ENCODE assay signal across 10 cellular contexts in the genomic region with DNA sequence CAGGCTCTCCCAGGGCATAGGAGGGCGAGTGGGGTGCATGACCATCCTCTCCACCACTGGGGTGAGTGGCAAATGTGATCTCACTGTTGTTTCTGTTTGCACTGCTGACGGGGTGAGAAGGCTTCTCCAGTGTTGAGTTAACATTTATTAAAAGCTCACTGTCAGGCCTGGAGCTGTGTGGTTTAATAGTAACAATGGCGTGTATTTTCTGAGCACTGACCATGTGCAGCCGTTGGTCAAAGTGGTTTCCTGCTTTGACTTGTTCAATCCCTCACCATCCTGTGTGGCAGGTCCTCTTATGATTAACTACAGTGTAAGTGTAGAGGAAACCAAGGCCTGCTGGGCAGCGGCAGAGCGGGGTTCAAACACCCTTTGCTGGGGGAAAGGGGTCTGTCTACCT. TPM values are rescaled to one million over a fixed set of nuclear protein-coding genes. Genes with fewer than 3 reads are reported as not detected.
DNase-seq lines count a peak whose midpoint lies in the region; ATAC-seq and TF ChIP-seq lines count a peak whose summit lies in the region.
"Had no signal": no experiment of that assay in that cellular context is flagged by ENCODE, and none has a peak within 500 bp of the region (broad histone marks: within the 10 kb centered on the region; RNA-seq: fewer than 3 reads in every experiment).

No MANE protein-coding gene starts in this region.

- DNase-seq in left ventricle myocardium superior (no peak), cardiac septum (ENCODE audit: low spot score) (no peak), epithelial cell of proximal tubule (ENCODE audit: low read depth) (peak; percentile 64), type B pancreatic cell (ENCODE audit: extremely low spot score, unreplicated experiment) (no peak), DMS 273 treated with DMSO at 0.1 percent for 48 hours (lab: John Stamatoyannopoulos, UW) (no peak)
- no peak for DNase-seq in activated T-cell treated with anti-CD3 and anti-CD28 coated beads, Interleukin-2, amount 50 U/mL, for 1 hour
- DNase-seq in stimulated activated CD4-positive, alpha-beta T cell treated with anti-CD3 and anti-CD28 coated beads, Interleukin-4, amount 100 ng/mL, for 4 hours: no peak
- DNase-seq: GF-D8, GOT3 had no signal

- TF ChIP-seq CTCF in epithelial cell of proximal tubule (conservative IDR thresholded peaks at IDR 0.05; ENCODE audit: low read depth, low read length) (no peak), type B pancreatic cell (conservative IDR thresholded peaks at IDR 0.05) (no peak)

- peak overlapping the region; percentile 91 for H3K27ac Mint-ChIP-seq in type B pancreatic cell

- peak overlapping the region; percentile 10 for H3K4me3 ChIP-seq in epithelial cell of proximal tubule (ENCODE audit: low read depth, low read length)

- peaks cover 7% of the 10 kb centered on the region for H3K36me3 Mint-ChIP-seq in type B pancreatic cell

- H3K27me3 Mint-ChIP-seq in type B pancreatic cell: peaks cover 35% of the 10 kb centered on the region

- ATAC-seq in left ventricle myocardium superior (peak; percentile 1), HG03103 (IDR thresholded peaks at IDR 0.05; ENCODE audit: low read depth, unreplicated experiment) (peak; percentile 3)

- peaks cover 20% of the 10 kb centered on the region for H3K4me1 Mint-ChIP-seq in type B pancreatic cell (ENCODE audit: unreplicated experiment)

- intact Hi-C loops in left ventricle myocardium superior (cut with micrococcal nuclease): no loop called here
- intact Hi-C loops in cardiac septum (cut with DNase I): loop anchor here (2.0 kb wide), 1 partner anchor 27 kb away; no protein-coding TSS in a partner anchor

- no peaks in the 10 kb centered on the region for H3K9me3 Mint-ChIP-seq in type B pancreatic cell

- H3K4me3 Mint-ChIP-seq in type B pancreatic cell: no peak overlapping the region

RNA-seq across cellular contexts. Expression of a gene that starts 4.4 kb away (rescaled TPM):
- total RNA-seq in left ventricle myocardium superior: 81.7 TPM
- 97.7 TPM for total RNA-seq in cardiac septum
- 16.2 and 17.8 TPM in 2 replicates for total RNA-seq in epithelial cell of proximal tubule
- total RNA-seq in type B pancreatic cell (ENCODE audit: low replicate concordance): 20.2 and 76.3 TPM in 2 replicates
